Comparison of ENCODE assay signal across 7 cellular contexts in genomic region chr1:86774305-86775304, GRCh38.
DNase-seq lines count a peak whose midpoint lies in the region; ATAC-seq, FAIRE-seq and TF ChIP-seq lines count a peak whose summit lies in the region.

No MANE protein-coding gene starts in this region.

- no peak for TF ChIP-seq POLR2A in NB4 (IDR thresholded peaks at IDR 0.05; ENCODE audit: extremely low read depth, insufficient read length)
- TF ChIP-seq POLR2A in breast epithelium (IDR thresholded peaks at IDR 0.05), result no peak

- intact Hi-C loops in breast epithelium (cut with DNase I; ENCODE audit: low total_unique reads), result no loop called here

- peak overlapping the region; percentile 27 for H3K4me3 ChIP-seq in NB4 (ENCODE audit: low read depth, low read length)
- H3K4me3 ChIP-seq in breast epithelium, result no peak overlapping the region

- DNase-seq in GM18507 (ENCODE audit: extremely low spot score, insufficient read length, low read depth) (no peak), NB4 (ENCODE audit: low read depth) (peak; percentile 98), SK-N-DZ (ENCODE audit: low spot score) (peak; percentile 46), breast epithelium (ENCODE audit: low spot score in 2 of 2) (no peak), left lobe of liver (ENCODE audit: low spot score) (no peak)
- DNase-seq in stimulated activated CD4-positive, alpha-beta T cell treated with anti-CD3 and anti-CD28 coated beads, Interleukin-4, amount 100 ng/mL, for 24 hours, result peak; percentile 55

- peak; percentile 78 for FAIRE-seq in GM18507 (lab: Jason Lieb, UNC)

- H3K27ac ChIP-seq in breast epithelium, result peak overlapping the region; percentile 51 to 53

- TF ChIP-seq CTCF in NB4 (IDR thresholded peaks at IDR 0.05; ENCODE audit: low read depth, low read length), result no peak
- no peak for TF ChIP-seq CTCF in breast epithelium (IDR thresholded peaks at IDR 0.05)

- no peaks in the 10 kb centered on the region for H3K27me3 ChIP-seq in breast epithelium

- ATAC-seq in HG02623 (IDR thresholded peaks at IDR 0.05; ENCODE audit: unreplicated experiment) (peak; percentile 96), left lobe of liver (peak; percentile 66)

- no peaks in the 10 kb centered on the region for H3K4me1 ChIP-seq in breast epithelium

- H3K36me3 ChIP-seq in breast epithelium, result no peaks in the 10 kb centered on the region

- H3K9me3 ChIP-seq in breast epithelium, result no peaks in the 10 kb centered on the region

Comparison
In these comparisons a context has a peak if more than half of its experiments do, and no peak if none do; other contexts are left out.
1. DNase-seq: peak in NB4 (single experiment), SK-N-DZ (single experiment) and stimulated activated CD4-positive, alpha-beta T cell treated with anti-CD3 and anti-CD28 coated beads, Interleukin-4, amount 100 ng/mL, for 24 hours (single experiment); none in GM18507 (single experiment), breast epithelium (0 of 2) and left lobe of liver (single experiment).